Comparison of ENCODE assay signal across 1 cellular context in the genomic region with DNA sequence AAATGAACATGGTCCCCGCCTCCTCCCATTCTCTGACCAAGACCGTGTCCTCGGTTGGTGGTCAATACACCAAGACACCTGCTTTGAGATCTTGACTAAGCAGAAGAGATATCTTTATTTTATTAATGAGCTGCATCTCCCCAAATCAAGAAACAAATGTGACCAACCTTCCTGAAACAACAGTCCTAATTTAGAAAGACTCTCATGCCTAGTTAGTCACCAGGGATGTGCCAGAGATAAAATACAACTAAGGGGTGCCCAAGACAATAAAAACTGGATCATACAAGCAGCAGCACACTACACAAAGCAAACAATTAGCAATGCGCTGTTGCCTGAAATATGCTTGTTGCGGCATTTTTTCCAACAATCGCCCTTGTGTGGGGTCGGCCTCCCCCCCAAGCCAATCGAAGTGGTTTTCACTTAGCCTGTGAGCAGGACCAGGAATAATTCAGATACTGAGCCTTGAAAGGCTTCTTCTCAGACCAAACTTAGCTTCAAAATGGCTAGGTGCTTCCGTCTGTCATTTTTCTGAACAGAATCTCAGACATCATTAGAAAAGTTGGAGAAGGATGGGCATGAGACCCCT.
TF ChIP-seq lines count a peak whose summit lies in the region.

No MANE protein-coding gene starts in this region.

TF ChIP-seq in A549, 52 proteins besides CTCF, POLR2A, EP300 and RAD21:
- peak; percentile 60 for TF ChIP-seq MAFK (IDR thresholded peaks at IDR 0.05; ENCODE audit: partially characterized antibody)
- TF ChIP-seq, protein P1, sequence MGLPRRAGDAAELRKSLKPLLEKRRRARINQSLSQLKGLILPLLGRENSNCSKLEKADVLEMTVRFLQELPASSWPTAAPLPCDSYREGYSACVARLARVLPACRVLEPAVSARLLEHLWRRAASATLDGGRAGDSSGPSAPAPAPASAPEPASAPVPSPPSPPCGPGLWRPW (IDR thresholded peaks at IDR 0.05), result no peak
